In the genomic region with DNA sequence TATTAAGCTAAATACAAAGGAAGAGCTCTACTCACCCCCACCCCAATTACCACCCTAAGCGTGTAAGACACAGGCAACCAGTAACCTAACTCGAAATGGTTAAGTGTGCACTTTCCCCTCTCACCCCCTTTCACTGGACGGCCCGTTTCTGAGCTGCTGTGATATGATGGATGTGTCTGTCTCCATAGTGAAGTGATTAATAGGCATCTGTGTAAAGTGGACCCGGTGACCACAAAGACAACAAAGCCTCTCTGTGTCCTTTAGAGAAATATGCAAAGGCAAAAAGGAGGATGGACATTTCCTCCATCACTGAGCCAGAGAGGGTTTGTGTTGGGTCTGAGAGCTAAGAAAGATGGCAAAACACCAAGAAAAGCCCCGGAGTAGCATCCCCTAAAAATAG, we compare ENCODE assay signal across 9 cellular contexts.
DNase-seq lines count a peak whose midpoint lies in the region; ATAC-seq, FAIRE-seq and TF ChIP-seq lines count a peak whose summit lies in the region.
"Had no signal": no experiment of that assay in that cellular context is flagged by ENCODE, and none has a peak within 500 bp of the region (broad histone marks: within the 10 kb centered on the region; RNA-seq: fewer than 3 reads in every experiment).

No MANE protein-coding gene starts in this region.

- H3K4me3 ChIP-seq in H1 (ENCODE audit: extremely low read depth in 1 of 4, insufficient read depth in 2 of 4, low read depth in 3 of 4, low read length in 4 of 4) (no peak overlapping the region), trophoblast cell (ENCODE audit: low read depth, low read length) (no peak overlapping the region)

- H3K23me2 ChIP-seq in H1 (ENCODE audit: low read depth, low read length): no peaks in the 10 kb centered on the region

- H3K4me2 ChIP-seq in H1 (ENCODE audit: insufficient read depth in 1 of 2, low read depth in 2 of 2, low read length in 2 of 2) (no peak overlapping the region), trophoblast cell (ENCODE audit: low read length) (no peak overlapping the region)

- POLR2A ChIA-PET in H1 (lab: Charles Lee; ENCODE audit: partially characterized antibody): interaction anchor here (1.4 to 1.7 kb wide), 3 partner anchors 11 to 93 kb away, joined by 4 to 5 read pairs (median 5); no protein-coding TSS in a partner anchor

- H3K18ac ChIP-seq in H1 (ENCODE audit: extremely low read depth, low read length): no peak overlapping the region
- no peak overlapping the region for H3K18ac ChIP-seq in trophoblast cell (ENCODE audit: low read length)

- H2BK120ac ChIP-seq in H1 (replicated peaks; ENCODE audit: low read depth, low read length) (no peak overlapping the region), trophoblast cell (ENCODE audit: insufficient read depth, low read length, poor library complexity) (no peak overlapping the region)

- H2BK15ac ChIP-seq in H1 (ENCODE audit: low read length): no peak overlapping the region

- H2AFZ ChIP-seq in H1 (ENCODE audit: low read length): no peak overlapping the region
- no peak overlapping the region for H2AFZ ChIP-seq in trophoblast cell (ENCODE audit: insufficient read depth, low read length, poor library complexity)

- H3K79me1 ChIP-seq in H1 (ENCODE audit: low read depth, low read length): no peaks in the 10 kb centered on the region
- peaks cover 12% of the 10 kb centered on the region for H3K79me1 ChIP-seq in trophoblast cell (ENCODE audit: low read length)

- no peak overlapping the region for H3K23ac ChIP-seq in H1 (ENCODE audit: insufficient read length)
- no peak overlapping the region for H3K23ac ChIP-seq in trophoblast cell (ENCODE audit: low read length)

- no peak for FAIRE-seq in H1 (lab: Jason Lieb, UNC)

- no peak for TF ChIP-seq EP300 in H1 (IDR thresholded peaks at IDR 0.05; ENCODE audit: borderline replicate concordance in 1 of 2, low read depth in 2 of 2, low read length in 2 of 2)

- H3K4ac ChIP-seq in H1 (replicated peaks; ENCODE audit: insufficient read length, low read depth, low read length): no peak overlapping the region
- no peak overlapping the region for H3K4ac ChIP-seq in trophoblast cell (ENCODE audit: low read depth, low read length)

- no peak overlapping the region for H3K27ac ChIP-seq in H1 (ENCODE audit: low read depth, low read length)
- H3K27ac ChIP-seq in trophoblast cell (ENCODE audit: low read depth, low read length): peak overlapping the region; percentile 76

- H2AK5ac ChIP-seq in H1 (ENCODE audit: low read depth, low read length): no peak overlapping the region
- no peak overlapping the region for H2AK5ac ChIP-seq in trophoblast cell (ENCODE audit: low read length)

- H4K5ac ChIP-seq in H1 (ENCODE audit: insufficient read length, low read depth, low read length): no peak overlapping the region

- H3K9ac ChIP-seq in H1 (replicated peaks in 1 of 4; ENCODE audit: extremely low read depth in 1 of 4, low read depth in 3 of 4, low read length in 3 of 4) (no peak overlapping the region), trophoblast cell (ENCODE audit: low read length) (no peak overlapping the region)

- no peaks in the 10 kb centered on the region for H3K79me2 ChIP-seq in H1 (ENCODE audit: control insufficient read depth in 1 of 2, insufficient read depth in 2 of 2, low read length in 2 of 2)
- no peaks in the 10 kb centered on the region for H3K79me2 ChIP-seq in trophoblast cell (ENCODE audit: control insufficient read depth, insufficient read depth, low read length, poor library complexity)

- H2BK20ac ChIP-seq in H1 (ENCODE audit: low read length): no peak overlapping the region

- H3K4me1 ChIP-seq in H1 (replicated peaks in 1 of 4; ENCODE audit: control insufficient read depth in 3 of 4, insufficient read depth in 4 of 4, low read length in 3 of 4) (peaks cover 0 to 8% (median 5%) of the 10 kb centered on the region in 4 experiments; a peak in 4 of 7 replicates), trophoblast cell (ENCODE audit: control insufficient read depth in 1 of 2, insufficient read depth in 2 of 2, low read length in 2 of 2) (peaks cover 0 to 14% of the 10 kb centered on the region in 2 experiments)

- 88% methylated on average over 6 of the region's 6 CpGs; no CpG with 5 or more reads in 1 of the 2 experiments for WGBS in H1 (ENCODE audit: extremely low coverage in 1 of 2, insufficient coverage in 1 of 2, insufficient read length in 1 of 2, insufficient replicate concordance in 2 of 2, low coverage in 1 of 2, low lambda C conversion rate in 2 of 2, missing lambda C conversion rate in 1 of 2), 2 experiments
- no CpG with 5 or more reads among the region's 6 CpGs for WGBS in trophoblast cell (ENCODE audit: extremely low coverage, insufficient coverage, insufficient read length)

- H3K9me3 ChIP-seq in H1 (ENCODE audit: insufficient read depth in 2 of 2, low read depth in 1 of 2, low read length in 1 of 2): no peaks in the 10 kb centered on the region
- H3K9me3 ChIP-seq in trophoblast cell (ENCODE audit: insufficient read depth, low read depth, low read length): no peaks in the 10 kb centered on the region

- H3K27me3 ChIP-seq in H1 (replicated peaks in 1 of 4; ENCODE audit: control insufficient read depth in 3 of 4, extremely low read depth in 1 of 4, insufficient read depth in 3 of 4, low read length in 3 of 4) (no peaks in the 10 kb centered on the region), trophoblast cell (ENCODE audit: insufficient read depth, low read length) (no peaks in the 10 kb centered on the region)

- H4K8ac ChIP-seq in H1 (ENCODE audit: extremely low read depth, insufficient read depth, low read length) (no peak overlapping the region), trophoblast cell (ENCODE audit: low read depth, low read length) (peak overlapping the region; percentile 49)

- TF ChIP-seq POLR2A in H1 (IDR thresholded peaks at IDR 0.05; ENCODE audit: control extremely low read depth in 1 of 2, low read depth in 2 of 2, low read length in 2 of 2): no peak; a peak in 1 of 3 replicates

- DNase-seq in LHCN-M2 (ENCODE audit: low read depth): peak; percentile 59
- no peak for DNase-seq in H1 (ENCODE audit: low read depth in 1 of 2, low spot score in 2 of 2)
- DNase-seq in trophoblast cell: no peak
- no peak for DNase-seq in HuH-7.5 (ENCODE audit: low spot score)
- DNase-seq in NCI-H2227 (lab: John Stamatoyannopoulos, UW; ENCODE audit: unreplicated experiment): no peak

- TF ChIP-seq RAD21 in H1 (IDR thresholded peaks at IDR 0.05 in 1 of 2, conservative IDR thresholded peaks at IDR 0.05 in 1 of 2; ENCODE audit: low read depth in 2 of 2, low read length in 2 of 2): no peak

- H4K12ac ChIP-seq in trophoblast cell (ENCODE audit: low read depth, low read length): peak overlapping the region; percentile 39

- CTCF ChIA-PET in H1 (lab: Charles Lee; ENCODE audit: partially characterized antibody): interaction anchor here (1.2 kb wide), 1 partner anchor 317 kb away, joined by 4 read pairs; no protein-coding TSS in a partner anchor

- no peak overlapping the region for H3K14ac ChIP-seq in H1 (ENCODE audit: insufficient read length)
- H3K14ac ChIP-seq in trophoblast cell (ENCODE audit: low read length): no peak overlapping the region

- H4K20me1 ChIP-seq in H1 (replicated peaks in 1 of 2; ENCODE audit: control insufficient read depth in 1 of 2, insufficient read depth in 2 of 2, low read length in 2 of 2): peaks cover 6% of the 10 kb centered on the region in 2 experiments

- no peak overlapping the region for H2BK12ac ChIP-seq in H1 (ENCODE audit: low read depth, low read length)
- H2BK12ac ChIP-seq in trophoblast cell (ENCODE audit: low read length): no peak overlapping the region

- H3K56ac ChIP-seq in H1 (replicated peaks; ENCODE audit: insufficient read length, low read depth, low read length): no peak overlapping the region

- H3K36me3 ChIP-seq in H1 (ENCODE audit: control insufficient read depth in 2 of 4, insufficient read depth in 4 of 4, low read length in 3 of 4): peaks cover 12 to 80% (median 17%) of the 10 kb centered on the region in 4 experiments
- H3K36me3 ChIP-seq in trophoblast cell (ENCODE audit: control insufficient read depth in 1 of 2, insufficient read depth in 2 of 2, low read length in 2 of 2): peaks cover 3 to 20% of the 10 kb centered on the region in 2 experiments

- TF ChIP-seq CTCF in H1 (IDR thresholded peaks at IDR 0.05; ENCODE audit: control extremely low read depth in 1 of 3, insufficient read depth in 1 of 3, low read depth in 1 of 3, low read length in 3 of 3): no peak

- ATAC-seq in GM18909 (IDR thresholded peaks at IDR 0.05; ENCODE audit: poor library complexity, unreplicated experiment) (peak; percentile 11), HG02884 (IDR thresholded peaks at IDR 0.05; ENCODE audit: unreplicated experiment) (no peak), HG03045 (IDR thresholded peaks at IDR 0.05; ENCODE audit: unreplicated experiment) (no peak)
- ATAC-seq: activated CD4-positive, CD25-positive, alpha-beta regulatory T cell treated with anti-CD3 and anti-CD28 coated beads, Interleukin-2, amount 50 U/mL, for 24 hours had no signal

- H2BK5ac ChIP-seq in H1 (ENCODE audit: low read depth, low read length) (no peak overlapping the region), trophoblast cell (ENCODE audit: low read depth, low read length, poor library complexity) (no peak overlapping the region)

- H4K91ac ChIP-seq in H1 (replicated peaks; ENCODE audit: insufficient read length, low read length): no peak overlapping the region
- H4K91ac ChIP-seq in trophoblast cell (ENCODE audit: low read depth, low read length): no peak overlapping the region

TF ChIP-seq in H1, 55 proteins besides CTCF, POLR2A, EP300 and RAD21:
- TF ChIP-seq POLR2AphosphoS5 (IDR thresholded peaks at IDR 0.05; ENCODE audit: low read depth, low read length) (0 out of 2 replicates have a peak, but pooled peaks have one; percentile 40), SUZ12 (IDR thresholded peaks at IDR 0.05; ENCODE audit: low read length) (no peak)
